Comparison of ENCODE assay signal across 19 cellular contexts in the genomic region with DNA sequence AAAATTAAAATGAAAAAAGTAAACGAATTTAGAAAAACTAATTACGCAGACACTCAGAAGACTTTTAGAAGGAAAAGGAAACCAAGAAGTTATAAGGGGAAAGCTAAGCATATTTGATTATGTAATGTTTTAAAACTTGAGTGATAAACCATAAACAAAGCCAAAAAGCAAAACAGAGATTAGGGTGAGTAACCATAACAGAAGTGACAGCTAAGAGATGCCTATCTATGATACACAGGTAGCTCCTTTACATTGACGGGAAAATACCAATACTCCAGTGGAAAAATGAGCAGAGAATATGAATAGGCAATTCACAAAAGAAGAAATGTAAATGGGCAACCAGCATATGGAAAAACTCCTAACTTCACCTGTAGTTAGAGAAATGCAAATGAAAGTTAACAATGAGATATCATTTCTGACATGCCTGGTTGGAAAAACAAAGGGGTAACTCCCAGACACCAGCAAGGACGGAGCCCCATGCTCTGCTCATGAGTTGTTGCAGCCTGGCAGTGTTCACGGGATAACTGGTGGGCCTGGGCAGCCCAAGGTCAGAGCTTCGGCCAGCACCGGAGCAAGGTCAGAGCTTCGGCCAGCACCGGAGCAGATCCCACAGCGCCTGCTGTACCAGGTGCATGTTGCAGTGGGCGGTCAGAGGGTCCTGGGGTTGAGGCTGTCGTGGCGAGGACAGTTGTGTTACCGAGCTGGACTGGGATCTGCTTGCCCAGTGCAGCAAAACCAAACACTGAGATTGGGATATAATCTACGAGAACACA. TPM values are rescaled to one million over a fixed set of nuclear protein-coding genes. Genes with fewer than 3 reads are reported as not detected.
A peak's percentile ranks its signal among the peaks of the same experiment; 100 is the strongest.
DNase-seq lines count a peak whose midpoint lies in the region; ATAC-seq, FAIRE-seq and TF ChIP-seq lines count a peak whose summit lies in the region.
"Had no signal": no experiment of that assay in that cellular context is flagged by ENCODE, and none has a peak within 500 bp of the region (broad histone marks: within the 10 kb centered on the region; RNA-seq: fewer than 3 reads in every experiment).

No MANE protein-coding gene starts in this region.

- TF ChIP-seq POLR2A in K562 (conservative IDR thresholded peaks at IDR 0.05) (no peak), tibial nerve (IDR thresholded peaks at IDR 0.05) (no peak)

- TF ChIP-seq RAD21 in K562 (CRISPR knock-in tag; conservative IDR thresholded peaks at IDR 0.05 in 1 of 2, IDR thresholded peaks at IDR 0.05 in 1 of 2): no peak

- no peak overlapping the region for H3K4me3 ChIP-seq in Loucy (ENCODE audit: low read length, poor library complexity, severe bottlenecking)
- no peak overlapping the region for H3K4me3 ChIP-seq in K562
- peak overlapping the region; percentile 3 for H3K4me3 ChIP-seq in trophoblast cell (ENCODE audit: low read depth, low read length)
- no peak overlapping the region for H3K4me3 ChIP-seq in tibial nerve
- H3K4me3 ChIP-seq: hepatocyte, upper lobe of right lung had no signal

- no peaks in the 10 kb centered on the region for H3K9me1 ChIP-seq in K562 (ENCODE audit: control insufficient read depth, insufficient read depth, low read length)

- no TSS peak for BruUV-seq in K562 (replicated peaks; lab: Mats Ljungman, UMichigan)

- H3K9me3 ChIP-seq in Loucy (ENCODE audit: insufficient read depth, low read depth, low read length) (no peaks in the 10 kb centered on the region), K562 (replicated peaks; ENCODE audit: control insufficient read depth, insufficient read depth, low read depth, low read length) (no peaks in the 10 kb centered on the region), trophoblast cell (ENCODE audit: insufficient read depth, low read depth, low read length) (no peaks in the 10 kb centered on the region), tibial nerve (no peaks in the 10 kb centered on the region)
- H3K9me3 ChIP-seq: upper lobe of right lung had no signal

- in situ Hi-C loops in K562 (cut with MboI): no loop called here

- no peak overlapping the region for H2BK120ac ChIP-seq in trophoblast cell (ENCODE audit: insufficient read depth, low read length, poor library complexity)

- ATAC-seq in K562: peak; percentile 27; the same call in 2 of the 3 replicates
- no peak for ATAC-seq in GM21737 (IDR thresholded peaks at IDR 0.05; ENCODE audit: unreplicated experiment)
- ATAC-seq: upper lobe of right lung had no signal

- H3K4me1 Mint-ChIP-seq in nephron progenitor cell: peaks cover 13% of the 10 kb centered on the region

- FAIRE-seq in K562 (lab: Jason Lieb, UNC): no peak
- FAIRE-seq: H54, kidney had no signal

- no peak overlapping the region for H2BK5ac ChIP-seq in trophoblast cell (ENCODE audit: low read depth, low read length, poor library complexity)

- H3K27me3 ChIP-seq in Loucy (ENCODE audit: insufficient read depth, low read length, poor library complexity, severe bottlenecking) (no peaks in the 10 kb centered on the region), K562 (ENCODE audit: control insufficient read depth in 2 of 2, insufficient read depth in 2 of 2, low read length in 2 of 2) (peaks cover 2 to 11% of the 10 kb centered on the region in 2 experiments; a peak in 2 of 5 replicates), trophoblast cell (ENCODE audit: insufficient read depth, low read length) (no peaks in the 10 kb centered on the region), tibial nerve (peaks cover 0 to 20% of the 10 kb centered on the region in 2 donors)
- H3K27me3 ChIP-seq: hepatocyte had no signal

- no peak overlapping the region for H3K23ac ChIP-seq in trophoblast cell (ENCODE audit: low read length)

- H3K4me3 Mint-ChIP-seq in nephron progenitor cell: no peak overlapping the region
- H3K4me3 Mint-ChIP-seq: natural killer cell treated with Interleukin-12 subunit alpha and Interleukin-12 subunit beta and Interleukin-15 and Interleukin-18, amount 100 ng/mL, for 72 hours had no signal

- H3K36me3 Mint-ChIP-seq in nephron progenitor cell (ENCODE audit: low read depth): no peaks in the 10 kb centered on the region
- H3K36me3 Mint-ChIP-seq: natural killer cell treated with Interleukin-12 subunit alpha and Interleukin-12 subunit beta and Interleukin-15 and Interleukin-18, amount 100 ng/mL, for 72 hours had no signal

- H3K36me3 ChIP-seq in Loucy (ENCODE audit: insufficient read depth, low read length): no peaks in the 10 kb centered on the region
- no peaks in the 10 kb centered on the region for H3K36me3 ChIP-seq in K562 (ENCODE audit: control insufficient read depth, insufficient read depth, low read length)
- no peaks in the 10 kb centered on the region for H3K36me3 ChIP-seq in trophoblast cell (ENCODE audit: control insufficient read depth in 1 of 2, insufficient read depth in 2 of 2, low read length in 2 of 2)
- H3K36me3 ChIP-seq in tibial nerve: no peaks in the 10 kb centered on the region
- H3K36me3 ChIP-seq: upper lobe of right lung had no signal

- no peak overlapping the region for H4K8ac ChIP-seq in trophoblast cell (ENCODE audit: low read depth, low read length)

- DNase-seq in activated effector memory CD4-positive, alpha-beta T cell treated with anti-CD3 and anti-CD28 coated beads, Interleukin-2, amount 50 U/mL, for 16 hours: peak; percentile 50
- DNase-seq in activated effector memory CD4-positive, alpha-beta T cell treated with Interleukin-2 at 50 U/mL for 16 hours: no peak
- DNase-seq in K562 (ENCODE audit: extremely low read depth in 1 of 4, low spot score in 3 of 4) (no peak), trophoblast cell (peak in 1 of 2 donors; percentile 1), nephron progenitor cell (no peak), tibial nerve (ENCODE audit: low spot score in 2 of 2) (no peak)
- DNase-seq: activated gamma-delta T cell; DMS79; kidney; mammary epithelial cell; NCI-H510A treated with DMSO at 0.1 percent for 48 hours; stimulated activated CD4-positive, alpha-beta T cell treated with anti-CD3 and anti-CD28 coated beads, Interleukin-12 subunit alpha, Interleukin-12 subunit beta, amount 100 ng/mL, for 4 hours; upper lobe of right lung had no signal

- no peak overlapping the region for H3K4ac ChIP-seq in trophoblast cell (ENCODE audit: low read depth, low read length)

- H3K18ac ChIP-seq in trophoblast cell (ENCODE audit: low read length): no peak overlapping the region

- H3K79me2 ChIP-seq in Loucy (ENCODE audit: insufficient read depth, low read length) (no peaks in the 10 kb centered on the region), K562 (ENCODE audit: control insufficient read depth, insufficient read depth, low read length) (no peaks in the 10 kb centered on the region), trophoblast cell (ENCODE audit: control insufficient read depth, insufficient read depth, low read length, poor library complexity) (no peaks in the 10 kb centered on the region)
- H3K79me2 ChIP-seq: hepatocyte had no signal

- no peaks in the 10 kb centered on the region for H4K20me1 ChIP-seq in Loucy (ENCODE audit: insufficient read depth, low read length, poor library complexity, severe bottlenecking)
- H4K20me1 ChIP-seq in K562 (replicated peaks; ENCODE audit: control insufficient read depth, insufficient read depth, low read length): no peaks in the 10 kb centered on the region

- no peak for TF ChIP-seq EP300 in K562 (IDR thresholded peaks at IDR 0.05; ENCODE audit: low read length)
- TF ChIP-seq EP300 in tibial nerve (IDR thresholded peaks at IDR 0.05): no peak

- POLR2A ChIA-PET in K562 (lab: Yijun Ruan, JAX): no interaction called here

- H2AFZ ChIP-seq in Loucy (ENCODE audit: low read length): 0 out of 2 replicates have a peak overlapping the region, but pooled peaks have one; percentile 9
- no peak overlapping the region for H2AFZ ChIP-seq in K562 (ENCODE audit: low read depth, low read length)
- H2AFZ ChIP-seq in trophoblast cell (ENCODE audit: insufficient read depth, low read length, poor library complexity): no peak overlapping the region
- H2AFZ ChIP-seq: hepatocyte had no signal

- H3K27ac ChIP-seq in K562 (ENCODE audit: extremely low read depth, low read depth, low read length): no peak overlapping the region
- H3K27ac ChIP-seq in trophoblast cell (ENCODE audit: low read depth, low read length): no peak overlapping the region
- H3K27ac ChIP-seq in tibial nerve: no peak overlapping the region
- H3K27ac ChIP-seq: hepatocyte, upper lobe of right lung had no signal

- peaks cover 17% of the 10 kb centered on the region for H3K9me3 Mint-ChIP-seq in nephron progenitor cell
- H3K9me3 Mint-ChIP-seq: natural killer cell treated with Interleukin-12 subunit alpha and Interleukin-12 subunit beta and Interleukin-15 and Interleukin-18, amount 100 ng/mL, for 72 hours had no signal

- H2AK5ac ChIP-seq in trophoblast cell (ENCODE audit: low read length): no peak overlapping the region

- peaks cover 4% of the 10 kb centered on the region for H3K27me3 Mint-ChIP-seq in nephron progenitor cell (ENCODE audit: low read depth, poor library complexity)

- CTCF ChIA-PET in K562 (lab: Yijun Ruan, JAX; ENCODE audit: low intra/inter-chr PET ratio): no interaction called here

- H3K9me2 ChIP-seq in Loucy (replicated peaks; ENCODE audit: low read depth, low read length): no peaks in the 10 kb centered on the region

- WGBS in K562 (ENCODE audit: insufficient coverage, low coverage, missing lambda C conversion rate): 59% methylated on average over 15 of the region's 15 CpGs
- WGBS in trophoblast cell (ENCODE audit: extremely low coverage, insufficient coverage, insufficient read length): no CpG with 5 or more reads among the region's 15 CpGs
- 82 to 84% methylated on average over 15 of the region's 15 CpGs for WGBS in tibial nerve, 2 donors

- no peaks in the 10 kb centered on the region for H3K4me1 ChIP-seq in Loucy (ENCODE audit: insufficient read depth, low read length, poor library complexity, severe bottlenecking)
- H3K4me1 ChIP-seq in K562 (replicated peaks in 1 of 2; ENCODE audit: control insufficient read depth in 2 of 2, insufficient read depth in 2 of 2, low read length in 2 of 2): peaks cover 3 to 4% of the 10 kb centered on the region in 2 experiments; a peak in 4 of 5 replicates
- no peaks in the 10 kb centered on the region for H3K4me1 ChIP-seq in trophoblast cell (ENCODE audit: control insufficient read depth in 1 of 2, insufficient read depth in 2 of 2, low read length in 2 of 2)
- peaks cover 0 to 5% (median 0%) of the 10 kb centered on the region in 4 donors for H3K4me1 ChIP-seq in tibial nerve
- H3K4me1 ChIP-seq: upper lobe of right lung had no signal

- H2BK12ac ChIP-seq in trophoblast cell (ENCODE audit: low read length): no peak overlapping the region

- TF ChIP-seq CTCF in Loucy (conservative IDR thresholded peaks at IDR 0.05; ENCODE audit: low read length) (no peak), K562 (IDR thresholded peaks at IDR 0.05 in 2 of 3, conservative IDR thresholded peaks at IDR 0.05 in 1 of 3; ENCODE audit: insufficient read depth in 2 of 3, low read depth in 1 of 3, low read length in 3 of 3) (no peak), nephron progenitor cell (IDR thresholded peaks at IDR 0.05) (no peak), tibial nerve (IDR thresholded peaks at IDR 0.05) (no peak)

- no peak overlapping the region for H3K14ac ChIP-seq in trophoblast cell (ENCODE audit: low read length)

- H3K4me2 ChIP-seq in Loucy (ENCODE audit: low read depth, low read length, poor library complexity, severe bottlenecking) (no peak overlapping the region), K562 (ENCODE audit: insufficient read depth, low read length) (no peak overlapping the region), trophoblast cell (ENCODE audit: low read length) (no peak overlapping the region)
- H3K4me2 ChIP-seq: hepatocyte had no signal

- H3K27ac Mint-ChIP-seq in nephron progenitor cell: no peak overlapping the region
- H3K27ac Mint-ChIP-seq: natural killer cell treated with Interleukin-12 subunit alpha and Interleukin-12 subunit beta and Interleukin-15 and Interleukin-18, amount 100 ng/mL, for 72 hours had no signal

- H3F3A ChIP-seq in Loucy (ENCODE audit: low read depth): no peaks in the 10 kb centered on the region

- H4K12ac ChIP-seq in trophoblast cell (ENCODE audit: low read depth, low read length): no peak overlapping the region

- intact Hi-C loops in K562 (cut with micrococcal nuclease): no loop called here

- H3K9ac ChIP-seq in Loucy (ENCODE audit: low read depth, low read length, poor library complexity, severe bottlenecking) (no peak overlapping the region), K562 (ENCODE audit: insufficient read depth in 1 of 2, low read depth in 2 of 2, low read length in 2 of 2) (0 out of 4 replicates have a peak overlapping the region, but pooled peaks of 1 of the 2 experiments have one; percentile 59), trophoblast cell (ENCODE audit: low read length) (no peak overlapping the region)

- no peaks in the 10 kb centered on the region for H3K79me1 ChIP-seq in trophoblast cell (ENCODE audit: low read length)

- no peak overlapping the region for H4K91ac ChIP-seq in trophoblast cell (ENCODE audit: low read depth, low read length)

RNA-seq across cellular contexts. Expression of gene ALOX5, which starts 58.9 kb away (rescaled TPM):
- total RNA-seq in K562 (2011; cell fraction: chromatin; rRNA removed; ENCODE audit: low replicate concordance): 3.5 and 4.3 TPM in 2 replicates
- total RNA-seq in K562 (2011; cell fraction: nucleolus; rRNA removed): 2.2 and 3.8 TPM in 2 replicates
- total RNA-seq in K562 (2011; cell fraction: nucleoplasm; rRNA removed): 2.5 and 2.6 TPM in 2 replicates
- 1.1 and 1.9 TPM in 2 replicates for total RNA-seq in K562 (2014; rRNA removed)
- 0.51 and 0.73 TPM in 2 replicates for total RNA-seq in K562 (2014; rRNA removed; fragmentation: Illumina TruSeq; extraction: Trizol)
- 1.8 and 1.9 TPM in 2 replicates for total RNA-seq in K562 (2015; rRNA removed; fragmentation: Illumina TruSeq; extraction: Trizol)
- 0.92 and 2.0 TPM in 2 replicates for total RNA-seq in K562 (2021)
- 0.74 and 6.5 TPM in 2 replicates for polyA plus RNA-seq in K562 (2011; rRNA removed)
- polyA plus RNA-seq in K562 (2011; cell fraction: cytosol; rRNA removed): 0.61 and 3.8 TPM in 2 replicates
- 10.6 and 47.2 TPM in 2 replicates for polyA plus RNA-seq in K562 (2011; cell fraction: nucleus; rRNA removed)
- polyA plus RNA-seq in K562 (2012): 4.9 and 23.7 TPM in 2 replicates
- polyA plus RNA-seq in K562 (2014; fragmentation: Illumina TruSeq; extraction: Trizol): 1.4 and 1.5 TPM in 2 replicates
- polyA plus RNA-seq in K562 (2014; fragmentation: Nextera tagmentation; extraction: Ambion mirVana): under 1 TPM; 0.10 to 0.13 TPM
- 1.6 and 2.4 TPM in 2 replicates for polyA plus RNA-seq in K562 (2014; rRNA removed)
- polyA minus RNA-seq in K562 (2011; rRNA and poly(A)+ RNA removed): 0.46 and 3.2 TPM in 2 replicates
- 2.5 TPM in 1 of 2 replicates, not detected in the other for polyA minus RNA-seq in K562 (2011; cell fraction: cytosol; rRNA and poly(A)+ RNA removed)
- 2.0 and 18.2 TPM in 2 replicates for polyA minus RNA-seq in K562 (2011; cell fraction: nucleus; rRNA and poly(A)+ RNA removed)
- polyA plus RNA-seq in trophoblast cell (2013): 0.78 and 0.99 TPM in 2 replicates
- 100 to 1,000 TPM in 1 of 4 donors, 10 to 100 TPM in 3; 27.8 to 127 (median 39.9) TPM for total RNA-seq in tibial nerve
- total RNA-seq: A673 had no signal
- polyA plus RNA-seq: mammary epithelial cell had no signal

Comparison
In these comparisons a context has a peak if more than half of its experiments do, and no peak if none do; other contexts are left out.
1. RNA of gene ALOX5, which starts 58.9 kb away (total RNA-seq): 27.8 to 127 TPM in tibial nerve; 0.51 to 4.3 TPM in K562; every median in the first group is over 4 times any median in the second.